Comparison of ENCODE assay signal across 16 cellular contexts in genomic region chr7:131157530-131158243, GRCh38.
DNase-seq lines count a peak whose midpoint lies in the region; ATAC-seq, FAIRE-seq and TF ChIP-seq lines count a peak whose summit lies in the region.
"Had no signal": no experiment of that assay in that cellular context is flagged by ENCODE, and none has a peak within 500 bp of the region (broad histone marks: within the 10 kb centered on the region; RNA-seq: fewer than 3 reads in every experiment).

No MANE protein-coding gene starts in this region.

- TF ChIP-seq CTCF in K562 (IDR thresholded peaks at IDR 0.05 in 2 of 3, conservative IDR thresholded peaks at IDR 0.05 in 1 of 3; ENCODE audit: insufficient read depth in 2 of 3, low read depth in 1 of 3, low read length in 3 of 3): no peak

- H3K4me3 ChIP-seq in K562: no peak overlapping the region
- no peak overlapping the region for H3K4me3 ChIP-seq in iPS-20b (ENCODE audit: low read length)
- peak overlapping the region in 1 of 5 donors; percentile 27 for H3K4me3 ChIP-seq in subcutaneous abdominal adipose tissue (ENCODE audit: low read depth in 1 of 5, low read length in 5 of 5)
- H3K4me3 ChIP-seq: SK-N-MC had no signal

- H3K4me1 ChIP-seq in K562 (replicated peaks in 1 of 2; ENCODE audit: control insufficient read depth in 2 of 2, insufficient read depth in 2 of 2, low read length in 2 of 2) (no peaks in the 10 kb centered on the region), iPS-20b (ENCODE audit: insufficient read depth, low read length) (peaks cover 6% of the 10 kb centered on the region; the same call in 1 of the 2 replicates), subcutaneous abdominal adipose tissue (ENCODE audit: control insufficient read depth in 5 of 5, insufficient read depth in 5 of 5, low read length in 5 of 5) (peaks cover 0 to 6% (median 5%) of the 10 kb centered on the region in 5 donors)

- H4K20me1 ChIP-seq in K562 (replicated peaks; ENCODE audit: control insufficient read depth, insufficient read depth, low read length): no peaks in the 10 kb centered on the region

- H3K27me3 ChIP-seq in K562 (ENCODE audit: control insufficient read depth in 2 of 2, insufficient read depth in 2 of 2, low read length in 2 of 2): peaks cover 26 to 30% of the 10 kb centered on the region in 2 experiments
- H3K27me3 ChIP-seq in iPS-20b (ENCODE audit: insufficient read depth, low read length): no peaks in the 10 kb centered on the region
- no peaks in the 10 kb centered on the region for H3K27me3 ChIP-seq in subcutaneous abdominal adipose tissue (ENCODE audit: control insufficient read depth in 5 of 5, insufficient read depth in 4 of 5, low read length in 5 of 5)

- in situ Hi-C loops in K562 (cut with MboI): no loop called here

- H2AFZ ChIP-seq in K562 (ENCODE audit: low read depth, low read length): no peak overlapping the region

- BruUV-seq in K562 (replicated peaks; lab: Mats Ljungman, UMichigan): no TSS peak

- no peak for TF ChIP-seq RAD21 in K562 (CRISPR knock-in tag; conservative IDR thresholded peaks at IDR 0.05 in 1 of 2, IDR thresholded peaks at IDR 0.05 in 1 of 2)

- TF ChIP-seq POLR2A in K562 (conservative IDR thresholded peaks at IDR 0.05): no peak

- no peak overlapping the region for H3K27ac ChIP-seq in K562 (ENCODE audit: extremely low read depth, low read depth, low read length)
- peak overlapping the region; percentile 23 for H3K27ac ChIP-seq in iPS-20b (ENCODE audit: low read length)
- H3K27ac ChIP-seq in subcutaneous abdominal adipose tissue (ENCODE audit: low read depth, low read length): peak overlapping the region; percentile 82
- H3K27ac ChIP-seq: SK-N-MC had no signal

- DNase-seq in H4 (ENCODE audit: low spot score): peak; percentile 33
- DNase-seq in K562 (ENCODE audit: extremely low read depth in 1 of 4, low spot score in 3 of 4): no peak
- no peak for DNase-seq in activated CD4-positive, alpha-beta T cell treated with anti-CD3 and anti-CD28 coated beads, Interleukin-2, amount 10 ng/mL, durations not matched to agents 7 days and 5 days
- no peak for DNase-seq in HuH-7 (ENCODE audit: low spot score)
- no peak for DNase-seq in mucosa of gallbladder (ENCODE audit: low spot score)
- DNase-seq: activated CD4-positive, alpha-beta T cell treated with anti-CD3 and anti-CD28 coated beads for 36 hours; CD8-positive, alpha-beta memory T cell; dermis blood vessel endothelial cell; MV-4-11; natural killer cell; NCI-H510A treated with DMSO at 0.1 percent for 48 hours; stimulated activated CD4-positive, alpha-beta T cell treated with anti-CD3 and anti-CD28 coated beads, Interleukin-4, amount 100 ng/mL, for 24 hours had no signal

- H3K36me3 ChIP-seq in K562 (ENCODE audit: control insufficient read depth, insufficient read depth, low read length) (no peaks in the 10 kb centered on the region), iPS-20b (ENCODE audit: insufficient read depth, low read depth, low read length) (no peaks in the 10 kb centered on the region), subcutaneous abdominal adipose tissue (ENCODE audit: control insufficient read depth in 5 of 5, insufficient read depth in 5 of 5, low read length in 5 of 5) (no peaks in the 10 kb centered on the region)

- H3K9me3 ChIP-seq in K562 (replicated peaks; ENCODE audit: control insufficient read depth, insufficient read depth, low read depth, low read length) (no peaks in the 10 kb centered on the region), iPS-20b (ENCODE audit: insufficient read depth, low read depth, low read length) (no peaks in the 10 kb centered on the region), subcutaneous abdominal adipose tissue (ENCODE audit: control insufficient read depth in 5 of 5, low read length in 5 of 5) (no peaks in the 10 kb centered on the region)

- H3K4me2 ChIP-seq in K562 (ENCODE audit: insufficient read depth, low read length): no peak overlapping the region

- TF ChIP-seq EP300 in K562 (IDR thresholded peaks at IDR 0.05; ENCODE audit: low read length): no peak

- no peak overlapping the region for H3K27ac Mint-ChIP-seq in activated CD4-positive, alpha-beta T cell treated with anti-CD3 and anti-CD28 coated beads, Interleukin-2, amount 10 ng/mL, durations not matched to agents 7 days and 5 days
- H3K27ac Mint-ChIP-seq: activated CD4-positive, alpha-beta T cell treated with anti-CD3 and anti-CD28 coated beads for 36 hours; natural killer cell had no signal

- FAIRE-seq in K562 (lab: Jason Lieb, UNC): no peak

- no peak overlapping the region for H3K9ac ChIP-seq in K562 (ENCODE audit: insufficient read depth in 1 of 2, low read depth in 2 of 2, low read length in 2 of 2)
- no peak overlapping the region for H3K9ac ChIP-seq in iPS-20b (ENCODE audit: low read depth, low read length)
- H3K9ac ChIP-seq in subcutaneous abdominal adipose tissue (ENCODE audit: low read length in 5 of 5): peak overlapping the region in 2 of 5 donors; percentile 19 to 51

- H3K27me3 Mint-ChIP-seq in activated CD4-positive, alpha-beta T cell treated with anti-CD3 and anti-CD28 coated beads, Interleukin-2, amount 10 ng/mL, durations not matched to agents 7 days and 5 days: peaks cover 1% of the 10 kb centered on the region
- H3K27me3 Mint-ChIP-seq: activated CD4-positive, alpha-beta T cell treated with anti-CD3 and anti-CD28 coated beads for 36 hours had no signal

- no peaks in the 10 kb centered on the region for H3K36me3 Mint-ChIP-seq in activated CD4-positive, alpha-beta T cell treated with anti-CD3 and anti-CD28 coated beads, Interleukin-2, amount 10 ng/mL, durations not matched to agents 7 days and 5 days (ENCODE audit: low read depth)
- H3K36me3 Mint-ChIP-seq: CD8-positive, alpha-beta memory T cell; natural killer cell had no signal

- no peaks in the 10 kb centered on the region for H3K9me3 Mint-ChIP-seq in activated CD4-positive, alpha-beta T cell treated with anti-CD3 and anti-CD28 coated beads, Interleukin-2, amount 10 ng/mL, durations not matched to agents 7 days and 5 days
- H3K9me3 Mint-ChIP-seq: CD8-positive, alpha-beta memory T cell; natural killer cell had no signal

- 3% methylated on average over 14 of the region's 14 CpGs for WGBS in K562 (ENCODE audit: insufficient coverage, low coverage, missing lambda C conversion rate)

- ATAC-seq in K562: no peak
- ATAC-seq in GM19328 (IDR thresholded peaks at IDR 0.05; ENCODE audit: unreplicated experiment): no peak
- ATAC-seq: activated CD4-positive, alpha-beta T cell treated with anti-CD3 and anti-CD28 coated beads for 36 hours; natural killer cell had no signal

- H3K4me1 Mint-ChIP-seq in activated CD4-positive, alpha-beta T cell treated with anti-CD3 and anti-CD28 coated beads, Interleukin-2, amount 10 ng/mL, durations not matched to agents 7 days and 5 days: no peaks in the 10 kb centered on the region
- H3K4me1 Mint-ChIP-seq: activated CD4-positive, alpha-beta T cell treated with anti-CD3 and anti-CD28 coated beads for 36 hours; CD8-positive, alpha-beta memory T cell; natural killer cell had no signal

- H3K79me2 ChIP-seq in K562 (ENCODE audit: control insufficient read depth, insufficient read depth, low read length): no peaks in the 10 kb centered on the region

- CTCF ChIA-PET in K562 (lab: Yijun Ruan, JAX; ENCODE audit: low intra/inter-chr PET ratio): no interaction called here
- CTCF ChIA-PET in activated CD4-positive, alpha-beta T cell treated with anti-CD3 and anti-CD28 coated beads, Interleukin-2, amount 10 ng/mL, durations not matched to agents 7 days and 5 days (lab: Charles Lee): no interaction called here

- POLR2A ChIA-PET in K562 (lab: Yijun Ruan, JAX): interaction anchor here (0.9 to 1.7 kb wide), 4 partner anchors 8 to 13 kb away, joined by 3 to 5 read pairs (median 4); no protein-coding TSS in a partner anchor
- POLR2A ChIA-PET in activated CD4-positive, alpha-beta T cell treated with anti-CD3 and anti-CD28 coated beads, Interleukin-2, amount 10 ng/mL, durations not matched to agents 7 days and 5 days (lab: Charles Lee): interaction anchor here (0.6 kb wide), 1 partner anchor 32 kb away, joined by 3 read pairs; no protein-coding TSS in a partner anchor

- no peak overlapping the region for H3K4me3 Mint-ChIP-seq in activated CD4-positive, alpha-beta T cell treated with anti-CD3 and anti-CD28 coated beads, Interleukin-2, amount 10 ng/mL, durations not matched to agents 7 days and 5 days
- H3K4me3 Mint-ChIP-seq: activated CD4-positive, alpha-beta T cell treated with anti-CD3 and anti-CD28 coated beads for 36 hours; CD8-positive, alpha-beta memory T cell; natural killer cell had no signal

- no peaks in the 10 kb centered on the region for H3K9me1 ChIP-seq in K562 (ENCODE audit: control insufficient read depth, insufficient read depth, low read length)

- intact Hi-C loops in K562 (cut with micrococcal nuclease): no loop called here

TF ChIP-seq in K562, 482 proteins besides CTCF, POLR2A, EP300 and RAD21:
- peak; percentile 43; the same call in 1 of the 2 replicates for TF ChIP-seq ATF3 (IDR thresholded peaks at IDR 0.05)
- TF ChIP-seq ATF3 (CRISPR knock-in tag; conservative IDR thresholded peaks at IDR 0.05): no peak
- peak; percentile 13; the same call in 1 of the 2 replicates for TF ChIP-seq JUND (IDR thresholded peaks at IDR 0.05; ENCODE audit: borderline replicate concordance, low read depth, low read length)
- no peak; the same call in 2 of the 3 replicates for TF ChIP-seq JUND (tag; IDR thresholded peaks at IDR 0.05; ENCODE audit: borderline replicate concordance, low read depth, low read length)
- peak; percentile 92 for TF ChIP-seq CEBPB (tag; IDR thresholded peaks at IDR 0.05)
- no peak for TF ChIP-seq MCM7 (IDR thresholded peaks at IDR 0.05)
- TF ChIP-seq CEBPG (CRISPR knock-in tag; IDR thresholded peaks at IDR 0.05): peak; percentile 56; the same call in 1 of the 2 replicates
- peak; percentile 77 to 94 for TF ChIP-seq CEBPG (tag; conservative IDR thresholded peaks at IDR 0.05 in 1 of 2, IDR thresholded peaks at IDR 0.05 in 1 of 2)
TF ChIP-seq in K562: peak in this region for 4.
